In the genomic region with DNA sequence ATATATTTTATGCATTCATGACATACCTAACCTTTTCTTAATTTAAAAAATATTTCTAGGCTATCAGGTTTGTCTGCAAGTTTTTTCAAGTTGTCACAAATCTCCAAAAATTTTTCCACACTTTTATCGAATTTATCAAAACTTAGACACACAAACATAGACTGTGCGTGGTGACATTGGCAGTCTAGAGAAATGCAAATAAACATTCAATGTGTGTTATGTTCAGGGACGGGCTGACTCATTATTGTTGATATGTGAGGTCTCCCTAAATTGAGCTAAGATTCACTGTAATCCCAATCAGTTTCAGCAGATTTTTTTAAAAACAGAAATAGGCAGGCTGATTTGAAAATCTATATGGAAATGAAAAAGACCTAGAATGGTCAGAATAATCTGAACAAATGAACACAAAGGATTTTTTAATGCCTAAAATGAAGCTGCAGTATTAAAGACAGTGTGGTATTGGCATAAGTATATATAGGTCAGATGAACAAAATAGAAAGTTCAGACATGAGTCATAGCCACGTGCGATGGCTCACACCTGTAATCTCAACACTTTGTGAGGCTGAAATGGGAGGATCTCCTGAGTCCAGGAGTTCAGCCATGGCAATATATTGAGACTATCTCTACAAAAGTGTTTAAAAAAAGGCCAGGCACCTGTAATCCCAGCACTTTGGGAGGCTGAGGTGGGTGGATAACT, we compare ENCODE assay signal across 10 cellular contexts. TPM values are rescaled to one million over a fixed set of nuclear protein-coding genes. Genes with fewer than 3 reads are reported as not detected.
DNase-seq lines count a peak whose midpoint lies in the region; ATAC-seq and TF ChIP-seq lines count a peak whose summit lies in the region.
"Had no signal": no experiment of that assay in that cellular context is flagged by ENCODE, and none has a peak within 500 bp of the region (broad histone marks: within the 10 kb centered on the region; RNA-seq: fewer than 3 reads in every experiment).

No MANE protein-coding gene starts in this region.

- H3K4me3 ChIP-seq in GM06990 (replicated peaks; ENCODE audit: low read depth, low read length) = no peak overlapping the region
- H3K4me3 ChIP-seq: coronary artery had no signal

- no peak for TF ChIP-seq POLR2A in erythroblast (IDR thresholded peaks at IDR 0.05; ENCODE audit: low read length)

- TF ChIP-seq CTCF in GM06990 (IDR thresholded peaks at IDR 0.05; ENCODE audit: insufficient read depth, low read length, poor library complexity, severe bottlenecking) = no peak

- H3K27me3 ChIP-seq in GM06990 (replicated peaks; ENCODE audit: control insufficient read depth, insufficient read depth, low read length) = no peaks in the 10 kb centered on the region

- ATAC-seq in GM19463 (IDR thresholded peaks at IDR 0.05; ENCODE audit: unreplicated experiment) = peak; percentile 94
- ATAC-seq in HG03175 (IDR thresholded peaks at IDR 0.05; ENCODE audit: unreplicated experiment) = peak; percentile 95

- no peaks in the 10 kb centered on the region for H3K36me3 ChIP-seq in GM06990 (ENCODE audit: control insufficient read depth, insufficient read depth, low read length)

- DNase-seq in GM06990 (ENCODE audit: extremely low read depth, insufficient read length) = peak; percentile 67
- peak; percentile 47 for DNase-seq in dermis blood vessel endothelial cell
- no peak for DNase-seq in NCI-H748 (lab: John Stamatoyannopoulos, UW; ENCODE audit: unreplicated experiment)
- DNase-seq in activated CD8-positive, alpha-beta memory T cell treated with anti-CD3 and anti-CD28 coated beads for 24 hours = no peak
- no peak for DNase-seq in NCI-H2029 treated with DMSO at 0.1 percent for 48 hours (lab: John Stamatoyannopoulos, UW)
- DNase-seq in erythroblast (lab: John Stamatoyannopoulos, UW) = no peak
- DNase-seq: naive B cell had no signal

RNA-seq across cellular contexts. Expression of a gene that starts 19.2 kb away (rescaled TPM):
- 9.7 and 20.2 TPM in 2 replicates for total RNA-seq in dermis blood vessel endothelial cell

RNA-seq across cellular contexts. Expression of a gene that starts 53.8 kb away (rescaled TPM):
- total RNA-seq in dermis blood vessel endothelial cell = 37.8 and 45.0 TPM in 2 replicates

Comparison
In these comparisons a context has a peak if more than half of its experiments do, and no peak if none do; other contexts are left out.
1. DNase-seq: peak in GM06990 (single experiment) and dermis blood vessel endothelial cell (single experiment); none in NCI-H748 (single experiment), activated CD8-positive, alpha-beta memory T cell treated with anti-CD3 and anti-CD28 coated beads for 24 hours (single experiment), NCI-H2029 treated with DMSO at 0.1 percent for 48 hours (single experiment) and erythroblast (0 of 2).